In genomic region chr7:141763797-141764196, GRCh38 we compare ENCODE assay signal across 15 cellular contexts. TPM values are rescaled to one million over a fixed set of nuclear protein-coding genes. Genes with fewer than 3 reads are reported as not detected.
DNase-seq lines count a peak whose midpoint lies in the region; ATAC-seq and TF ChIP-seq lines count a peak whose summit lies in the region.
"Had no signal": no experiment of that assay in that cellular context is flagged by ENCODE, and none has a peak within 500 bp of the region (broad histone marks: within the 10 kb centered on the region; RNA-seq: fewer than 3 reads in every experiment).

Gene TAS2R3, plus strand, starts transcription at chr7:141764097. Its CDS starts 62 bp downstream, at chr7:141764159.

- H2BK12ac ChIP-seq in H9 (ENCODE audit: insufficient read length, low read depth, low read length), result no peak within 1 kb of the TSS

- H3K4me3 ChIP-seq in CD4-positive, alpha-beta memory T cell (ENCODE audit: low read length in 2 of 2), result no peak within 1 kb of the TSS
- no peak within 1 kb of the TSS for H3K4me3 ChIP-seq in testis

- no peak within 1 kb of the TSS for H2BK15ac ChIP-seq in H9 (ENCODE audit: low read depth, low read length)

- peaks cover 16% of the 10 kb centered on the region for H3K36me3 ChIP-seq in CD4-positive, alpha-beta memory T cell (ENCODE audit: insufficient read depth, low read length)
- H3K36me3 ChIP-seq in testis (ENCODE audit: low read depth, missing control alignments), result no peaks in the 10 kb centered on the region

- no peaks in the 10 kb centered on the region for H3K79me1 ChIP-seq in H9 (ENCODE audit: insufficient read depth, low read depth, low read length, poor library complexity, severe bottlenecking)

- no peak for ATAC-seq in GM18519 (IDR thresholded peaks at IDR 0.05; ENCODE audit: low FRiP score, unreplicated experiment)
- ATAC-seq: CD8-positive, alpha-beta T cell had no signal

- no peak for DNase-seq in CD4-positive, alpha-beta memory T cell
- DNase-seq in H9 (no peak), nephron progenitor cell (no peak), testis (no peak), GM13976 (ENCODE audit: low spot score) (no peak)
- DNase-seq: C1 segment of cervical spinal cord; Caco-2; CD8-positive, alpha-beta T cell; DMS153; DND-41; GOT3; HCEC 1CT had no signal

- no peak within 1 kb of the TSS for H3K9ac ChIP-seq in H9 (ENCODE audit: extremely low read depth, insufficient read length, low read length)

- peaks cover 3 to 10% (median 5%) of the 10 kb centered on the region in 4 donors for H3K4me1 Mint-ChIP-seq in CD4-positive, alpha-beta memory T cell
- H3K4me1 Mint-ChIP-seq in H9 (peaks cover 0 to 5% of the 10 kb centered on the region in 2 experiments; a peak in 2 of 4 replicates), nephron progenitor cell (peaks cover 8% of the 10 kb centered on the region)

- H3K27ac ChIP-seq in CD4-positive, alpha-beta memory T cell (ENCODE audit: low read depth, low read length), result no peak within 1 kb of the TSS
- H3K27ac ChIP-seq in H9 (ENCODE audit: insufficient read length, low read depth, low read length) (no peak within 1 kb of the TSS), testis (no peak within 1 kb of the TSS)

- no peaks in the 10 kb centered on the region for H3K4me1 ChIP-seq in CD4-positive, alpha-beta memory T cell (ENCODE audit: insufficient read depth, low read length)
- H3K4me1 ChIP-seq in H9 (ENCODE audit: insufficient read depth, low read length) (no peaks in the 10 kb centered on the region; the same call in 1 of the 2 replicates), testis (no peaks in the 10 kb centered on the region)
- H3K4me1 ChIP-seq: Caco-2 had no signal

- no peaks in the 10 kb centered on the region for H3K9me3 ChIP-seq in CD4-positive, alpha-beta memory T cell (ENCODE audit: control insufficient read depth in 1 of 2, low read length in 2 of 2)
- no peaks in the 10 kb centered on the region for H3K9me3 ChIP-seq in H9 (ENCODE audit: control insufficient read depth, low read depth, low read length)
- no peaks in the 10 kb centered on the region for H3K9me3 ChIP-seq in testis
- H3K9me3 ChIP-seq: Caco-2 had no signal

- CTCF ChIA-PET in CD4-positive, alpha-beta memory T cell (lab: Charles Lee; ENCODE audit: partially characterized antibody), result no interaction called here

- H3K27me3 Mint-ChIP-seq in CD4-positive, alpha-beta memory T cell, result no peaks in the 10 kb centered on the region
- no peaks in the 10 kb centered on the region for H3K27me3 Mint-ChIP-seq in H9 (ENCODE audit: low read depth)
- no peaks in the 10 kb centered on the region for H3K27me3 Mint-ChIP-seq in nephron progenitor cell (ENCODE audit: low read depth, poor library complexity)

- H2AFZ ChIP-seq in H9 (ENCODE audit: low read length), result no peak within 1 kb of the TSS

- peaks cover 0 to 3% (median 0%) of the 10 kb centered on the region in 8 donors for H3K9me3 Mint-ChIP-seq in CD4-positive, alpha-beta memory T cell
- no peaks in the 10 kb centered on the region for H3K9me3 Mint-ChIP-seq in H9
- H3K9me3 Mint-ChIP-seq in nephron progenitor cell, result peaks cover under 1% of the 10 kb centered on the region
- H3K9me3 Mint-ChIP-seq: CD8-positive, alpha-beta T cell had no signal

- intact Hi-C loops in CD4-positive, alpha-beta memory T cell (cut with micrococcal nuclease), result no loop called here
- intact Hi-C loops in testis (cut with DNase I; ENCODE audit: low total_unique reads), result no loop called here

- peaks cover 66 to 72% of the 10 kb centered on the region in 2 donors for H3K36me3 Mint-ChIP-seq in CD4-positive, alpha-beta memory T cell
- H3K36me3 Mint-ChIP-seq in H9 (ENCODE audit: insufficient read depth in 1 of 3, low read depth in 3 of 3) (peaks cover 15 to 40% (median 20%) of the 10 kb centered on the region in 3 experiments; a peak in 6 of 7 replicates), nephron progenitor cell (ENCODE audit: low read depth) (peaks cover 73% of the 10 kb centered on the region)

- no peaks in the 10 kb centered on the region for H3K27me3 ChIP-seq in CD4-positive, alpha-beta memory T cell (ENCODE audit: insufficient read depth, low read length)
- no peaks in the 10 kb centered on the region for H3K27me3 ChIP-seq in H9 (ENCODE audit: insufficient read depth, low read length)
- no peaks in the 10 kb centered on the region for H3K27me3 ChIP-seq in testis

- H2BK20ac ChIP-seq in H9 (ENCODE audit: low read depth, low read length, poor library complexity, severe bottlenecking), result no peak within 1 kb of the TSS

- H3K4me3 Mint-ChIP-seq in CD4-positive, alpha-beta memory T cell, result no peak within 1 kb of the TSS
- no peak within 1 kb of the TSS for H3K4me3 Mint-ChIP-seq in H9
- H3K4me3 Mint-ChIP-seq in nephron progenitor cell, result no peak within 1 kb of the TSS
- H3K4me3 Mint-ChIP-seq: CD8-positive, alpha-beta T cell had no signal

- H3T11ph ChIP-seq in H9 (ENCODE audit: low read length), result no peak within 1 kb of the TSS

- no peak within 1 kb of the TSS for H2BK120ac ChIP-seq in H9 (ENCODE audit: low read depth, low read length, poor library complexity, severe bottlenecking)

- H2BK5ac ChIP-seq in H9 (ENCODE audit: insufficient read length, low read length), result no peak within 1 kb of the TSS

- H3K27ac Mint-ChIP-seq in CD4-positive, alpha-beta memory T cell, result peak within 1 kb of the TSS in 4 of 7 donors; percentile 10 to 51 (median 20)
- no peak within 1 kb of the TSS for H3K27ac Mint-ChIP-seq in H9
- H3K27ac Mint-ChIP-seq in nephron progenitor cell, result peak within 1 kb of the TSS; percentile 12
- H3K27ac Mint-ChIP-seq: CD8-positive, alpha-beta T cell had no signal

- H4K8ac ChIP-seq in H9 (replicated peaks; ENCODE audit: insufficient read length, low read depth, low read length), result peak within 1 kb of the TSS; percentile 63

- POLR2A ChIA-PET in CD4-positive, alpha-beta memory T cell (lab: Charles Lee; ENCODE audit: partially characterized antibody), result interaction anchor here (1.6 kb wide), 1 partner anchor 26 kb away, joined by 3 read pairs; the partner anchor contains the start of gene SSBP1

- no peak for TF ChIP-seq POLR2A in testis (IDR thresholded peaks at IDR 0.05)

- no peak within 1 kb of the TSS for H3K14ac ChIP-seq in H9 (ENCODE audit: insufficient read depth, low read length)

- H4K20me1 ChIP-seq in H9 (ENCODE audit: control insufficient read depth, insufficient read depth, insufficient read length), result no peaks in the 10 kb centered on the region

- H4K5ac ChIP-seq in H9 (ENCODE audit: insufficient read length, low read depth, low read length), result no peak within 1 kb of the TSS

- no peak within 1 kb of the TSS for H2AK5ac ChIP-seq in H9 (ENCODE audit: insufficient read length, low read length)

- H3K56ac ChIP-seq in H9 (ENCODE audit: insufficient read length, low read depth, low read length), result no peak within 1 kb of the TSS

- H4K91ac ChIP-seq in H9 (ENCODE audit: insufficient read length, low read depth, low read length), result no peak within 1 kb of the TSS

- in situ Hi-C loops in GM13976 (cut with MboI; ENCODE audit: low sequenced_read_pairs, unreplicated experiment), result no loop called here

- no peak within 1 kb of the TSS for H3K4ac ChIP-seq in H9 (ENCODE audit: low read depth, low read length)

- H3K23me2 ChIP-seq in H9 (ENCODE audit: insufficient read length, low read depth, low read length, poor library complexity, severe bottlenecking), result no peaks in the 10 kb centered on the region

- no peak within 1 kb of the TSS for H3K23ac ChIP-seq in H9 (ENCODE audit: insufficient read length, low read depth, low read length)

- no peak within 1 kb of the TSS for H3K4me2 ChIP-seq in H9 (ENCODE audit: insufficient read depth, insufficient read length, low read length)

- H3K18ac ChIP-seq in H9 (ENCODE audit: insufficient read length, low read depth, low read length), result no peak within 1 kb of the TSS

- no CpG with 5 or more reads among the region's 3 CpGs for WGBS in H9 (ENCODE audit: extremely low coverage, insufficient read length, low lambda C conversion rate)
- WGBS in testis, 2 donors, result 95 to 96% methylated on average over 3 of the region's 3 CpGs

- TF ChIP-seq CTCF in H9 (conservative IDR thresholded peaks at IDR 0.05) (no peak), nephron progenitor cell (IDR thresholded peaks at IDR 0.05) (no peak), testis (IDR thresholded peaks at IDR 0.05) (no peak), GM13976 (IDR thresholded peaks at IDR 0.05; ENCODE audit: borderline replicate concordance, control extremely low read depth, extremely low read depth, insufficient read depth, missing control alignments) (no peak)

- H3K79me2 ChIP-seq in H9 (ENCODE audit: insufficient read depth, low read length), result no peaks in the 10 kb centered on the region

RNA-seq across cellular contexts. Expression of gene TAS2R3, which starts in this region (rescaled TPM):
- 1 to 10 TPM; 5.6 to 8.0 TPM for total RNA-seq in CD4-positive, alpha-beta memory T cell
- not detected for polyA plus RNA-seq in CD4-positive, alpha-beta memory T cell
- 0.88 and 1.2 TPM in 2 replicates for total RNA-seq in H9 (2021)
- total RNA-seq in testis, result 10 to 100 TPM; 10.4 to 12.3 TPM
- polyA plus RNA-seq in testis (ENCODE audit: insufficient read depth, low read depth, low replicate concordance), result 0.40 TPM
- total RNA-seq: A172; CD8-positive, alpha-beta T cell had no signal
- polyA plus RNA-seq: BJ had no signal

Comparison
In these comparisons a context has a peak if more than half of its experiments do, and no peak if none do; other contexts are left out.
1. H3K27ac Mint-ChIP-seq: peak in CD4-positive, alpha-beta memory T cell (4 of 7) and nephron progenitor cell (single experiment); none in H9 (0 of 3).